Comparison of ENCODE assay signal across 10 cellular contexts in genomic region chr10:71848325-71849277, GRCh38. TPM values are rescaled to one million over a fixed set of nuclear protein-coding genes. Genes with fewer than 3 reads are reported as not detected.
DNase-seq lines count a peak whose midpoint lies in the region; ATAC-seq, FAIRE-seq and TF ChIP-seq lines count a peak whose summit lies in the region.
"Had no signal": no experiment of that assay in that cellular context is flagged by ENCODE, and none has a peak within 500 bp of the region (broad histone marks: within the 10 kb centered on the region; RNA-seq: fewer than 3 reads in every experiment).

No MANE protein-coding gene starts in this region.

- TF ChIP-seq CTCF in A549 (IDR thresholded peaks at IDR 0.05) = no peak

- no peak for TF ChIP-seq EP300 in A549 (IDR thresholded peaks at IDR 0.05)

- DNase-seq in A549 (ENCODE audit: low read depth in 1 of 2, low spot score in 1 of 2) (no peak), naive B cell (no peak), putamen (ENCODE audit: low spot score) (no peak), NCI-H2227 treated with DMSO at 0.1 percent for 48 hours (lab: John Stamatoyannopoulos, UW) (no peak), NCI-H345 (lab: John Stamatoyannopoulos, UW) (no peak)
- DNase-seq: KBM-7 had no signal

- H3K4me3 Mint-ChIP-seq in IgD-negative memory B cell = peak overlapping the region in 3 of 4 donors; percentile 43 to 58 (median 43)
- H3K4me3 Mint-ChIP-seq in dendritic cell treated with granulocyte-macrophage colony-stimulating factor and Interleukin-4, amounts not matched to agents 40 ng/mL and 50 ng/mL, for 4 days = peak overlapping the region; percentile 98
- peak overlapping the region in 6 of 8 donors; percentile 5 to 96 (median 56) for H3K4me3 Mint-ChIP-seq in naive B cell

- TF ChIP-seq RAD21 in A549 (conservative IDR thresholded peaks at IDR 0.05 in 1 of 2, IDR thresholded peaks at IDR 0.05 in 1 of 2) = no peak

- peaks cover 37% of the 10 kb centered on the region for H3K4me1 ChIP-seq in A549

- ATAC-seq in A549 (no peak), naive B cell (ENCODE audit: low read depth in 2 of 2) (no peak), GM19351 (IDR thresholded peaks at IDR 0.05; ENCODE audit: unreplicated experiment) (no peak)

- intact Hi-C loops in dendritic cell treated with granulocyte-macrophage colony-stimulating factor and Interleukin-4, amounts not matched to agents 40 ng/mL and 50 ng/mL, for 4 days (cut with micrococcal nuclease) = no loop called here

- WGBS in A549 (ENCODE audit: missing lambda C conversion rate) = 78% methylated on average over 11 of the region's 11 CpGs

- H3K27ac ChIP-seq in A549 = no peak overlapping the region
- H3K27ac ChIP-seq: SK-N-MC had no signal

- peak overlapping the region; percentile 76 for H3K4me3 ChIP-seq in A549

- CTCF ChIA-PET in A549 (lab: Yijun Ruan, JAX) = interaction anchor here (1.6 to 16.5 kb wide), 3 partner anchors 12 to 47 kb away, joined by 7 to 217 read pairs (median 7); no protein-coding TSS in a partner anchor

- H3K4me1 Mint-ChIP-seq in IgD-negative memory B cell (peaks cover 55 to 70% (median 67%) of the 10 kb centered on the region in 3 donors), naive B cell (peaks cover 42 to 79% (median 68%) of the 10 kb centered on the region in 3 donors)
- H3K4me1 Mint-ChIP-seq in dendritic cell treated with granulocyte-macrophage colony-stimulating factor and Interleukin-4, amounts not matched to agents 40 ng/mL and 50 ng/mL, for 4 days (ENCODE audit: low read depth) = peaks cover 72% of the 10 kb centered on the region

- no peak for TF ChIP-seq POLR2A in A549 (IDR thresholded peaks at IDR 0.05; ENCODE audit: low read length)

- H3K27me3 Mint-ChIP-seq in IgD-negative memory B cell (no peaks in the 10 kb centered on the region), naive B cell (no peaks in the 10 kb centered on the region)
- H3K27me3 Mint-ChIP-seq in dendritic cell treated with granulocyte-macrophage colony-stimulating factor and Interleukin-4, amounts not matched to agents 40 ng/mL and 50 ng/mL, for 4 days = no peaks in the 10 kb centered on the region

- H3K27ac Mint-ChIP-seq in IgD-negative memory B cell (peak overlapping the region in 2 of 3 donors; percentile 2 to 7), naive B cell (peak overlapping the region in 2 of 6 donors; percentile 20 to 70)
- H3K27ac Mint-ChIP-seq in dendritic cell treated with granulocyte-macrophage colony-stimulating factor and Interleukin-4, amounts not matched to agents 40 ng/mL and 50 ng/mL, for 4 days = peak overlapping the region; percentile 92

- no peaks in the 10 kb centered on the region for H3K9me3 ChIP-seq in A549

- peak overlapping the region; percentile 67 for H3K4me2 ChIP-seq in A549

- POLR2A ChIA-PET in A549 (lab: Yijun Ruan, JAX) = interaction anchor here (3.5 kb wide), 1 partner anchor 12 kb away, joined by 89 read pairs; no protein-coding TSS in a partner anchor

- FAIRE-seq in A549 (lab: Jason Lieb, UNC) = no peak

- H3K36me3 Mint-ChIP-seq in IgD-negative memory B cell (peaks cover 6% of the 10 kb centered on the region), naive B cell (no peaks in the 10 kb centered on the region)
- H3K36me3 Mint-ChIP-seq in dendritic cell treated with granulocyte-macrophage colony-stimulating factor and Interleukin-4, amounts not matched to agents 40 ng/mL and 50 ng/mL, for 4 days (ENCODE audit: low read depth) = peaks cover 58% of the 10 kb centered on the region

- H3K9me3 Mint-ChIP-seq in IgD-negative memory B cell (no peaks in the 10 kb centered on the region), naive B cell (no peaks in the 10 kb centered on the region)
- H3K9me3 Mint-ChIP-seq in dendritic cell treated with granulocyte-macrophage colony-stimulating factor and Interleukin-4, amounts not matched to agents 40 ng/mL and 50 ng/mL, for 4 days = no peaks in the 10 kb centered on the region

TF ChIP-seq in A549, 52 proteins besides CTCF, POLR2A, EP300 and RAD21:
- TF ChIP-seq FOSL2 (IDR thresholded peaks at IDR 0.05) = no peak
- TF ChIP-seq FOSL2 (CRISPR knock-in tag; IDR thresholded peaks at IDR 0.05) = peak; percentile 21; the same call in 1 of the 2 replicates
- no peak for TF ChIP-seq TP53 (CRISPR knock-in tag; IDR thresholded peaks at IDR 0.05)

RNA-seq across cellular contexts. Expression of gene PSAP, which starts 2.5 kb away (rescaled TPM):
- polyA plus RNA-seq in A549 (2011; rRNA removed) (1,519 and 1,660 TPM in 2 replicates), A549 (2017; fragmentation: RNase III; extraction: RNeasy Plus Mini Kit Qiagen cat#74134 plus additional on column Dnase treatment) (600 to 708 TPM (median 690 TPM) in 3 replicates), IgD-negative memory B cell (625 TPM), naive B cell (ENCODE audit: low read depth in 6 of 6) (100 to 1,000 TPM; 476 to 761 (median 550) TPM)
- polyA plus RNA-seq in A549 (2012; cell fraction: cytosol; rRNA removed) = 805 and 819 TPM in 2 replicates
- polyA plus RNA-seq in A549 (2012; cell fraction: nucleus; rRNA removed) = 1,219 and 1,507 TPM in 2 replicates
- polyA minus RNA-seq in A549 (2011; rRNA and poly(A)+ RNA removed) = 756 and 891 TPM in 2 replicates

Comparison
In these comparisons a context has a peak if more than half of its experiments do, and no peak if none do; other contexts are left out.
1. H3K4me3 Mint-ChIP-seq: peak in every context shown above with its lines; median percentile 98 in dendritic cell treated with granulocyte-macrophage colony-stimulating factor and Interleukin-4, amounts not matched to agents 40 ng/mL and 50 ng/mL, for 4 days; 56 in naive B cell; 43 in IgD-negative memory B cell.